In genomic region chr11:131819845-131820244, GRCh38 we compare ENCODE assay signal across 19 cellular contexts.
DNase-seq lines count a peak whose midpoint lies in the region; TF ChIP-seq lines count a peak whose summit lies in the region.
"Had no signal": no experiment of that assay in that cellular context is flagged by ENCODE, and none has a peak within 500 bp of the region (broad histone marks: within the 10 kb centered on the region; RNA-seq: fewer than 3 reads in every experiment).

No MANE protein-coding gene starts in this region.

- H3K9me3 ChIP-seq in neural progenitor cell (ENCODE audit: low read depth) = no peaks in the 10 kb centered on the region
- H3K9me3 ChIP-seq: BE2C; BLaER1 treated with 17β-estradiol and CSF1 and Interleukin-3, amounts not matched to agents 10 nM and 100 nM; HAP-1 had no signal

- H3K36me3 Mint-ChIP-seq in neural progenitor cell = no peaks in the 10 kb centered on the region
- H3K36me3 Mint-ChIP-seq: CD14-positive monocyte; CD8-positive, alpha-beta memory T cell had no signal

- H4K20me1 ChIP-seq in neural progenitor cell (ENCODE audit: low read depth) = no peaks in the 10 kb centered on the region
- H4K20me1 ChIP-seq: BLaER1 treated with 17β-estradiol and CSF1 and Interleukin-3, amounts not matched to agents 10 nM and 100 nM had no signal

- H3K79me2 ChIP-seq in neural progenitor cell (ENCODE audit: low read depth) = no peaks in the 10 kb centered on the region

- H3K36me3 ChIP-seq in neural progenitor cell = no peaks in the 10 kb centered on the region
- H3K36me3 ChIP-seq: BE2C; BLaER1 treated with 17β-estradiol and CSF1 and Interleukin-3, amounts not matched to agents 10 nM and 100 nM; HAP-1 had no signal

- H3K27ac Mint-ChIP-seq in neural progenitor cell = no peak overlapping the region
- H3K27ac Mint-ChIP-seq: CD14-positive monocyte; CD4-positive, alpha-beta T cell; CD8-positive, alpha-beta memory T cell; HFFc6 had no signal

- peaks cover 13% of the 10 kb centered on the region for H3K27me3 Mint-ChIP-seq in neural progenitor cell (ENCODE audit: insufficient read depth, low read depth)
- H3K27me3 Mint-ChIP-seq: CD4-positive, alpha-beta T cell; CD8-positive, alpha-beta memory T cell had no signal

- no peak overlapping the region for H3K4me3 ChIP-seq in neural progenitor cell
- H3K4me3 ChIP-seq: BLaER1 treated with 17β-estradiol and CSF1 and Interleukin-3, amounts not matched to agents 10 nM and 100 nM; HAP-1 had no signal

- H3K9me3 Mint-ChIP-seq in neural progenitor cell = peaks cover 4% of the 10 kb centered on the region
- H3K9me3 Mint-ChIP-seq: CD4-positive, alpha-beta T cell; HFFc6 had no signal

- peak overlapping the region; percentile 19 for H3K4me2 ChIP-seq in neural progenitor cell
- H3K4me2 ChIP-seq: BLaER1 treated with 17β-estradiol and CSF1 and Interleukin-3, amounts not matched to agents 10 nM and 100 nM had no signal

- peaks cover 53% of the 10 kb centered on the region for H3K4me1 Mint-ChIP-seq in neural progenitor cell
- H3K4me1 Mint-ChIP-seq: CD8-positive, alpha-beta memory T cell had no signal

- peaks cover 76% of the 10 kb centered on the region for H3K4me1 ChIP-seq in neural progenitor cell
- H3K4me1 ChIP-seq: BE2C, HAP-1 had no signal

- H2AFZ ChIP-seq in neural progenitor cell (replicated peaks) = no peak overlapping the region

- no peak overlapping the region for H3K9ac ChIP-seq in neural progenitor cell
- H3K9ac ChIP-seq: BLaER1 treated with 17β-estradiol and CSF1 and Interleukin-3, amounts not matched to agents 10 nM and 100 nM had no signal

- DNase-seq in NCI-H1417 (lab: John Stamatoyannopoulos, UW) (peak in 2 of 3 experiments; percentile 52 to 89), NCI-H1417 treated with DMSO at 0.1 percent for 48 hours (lab: John Stamatoyannopoulos, UW) (no peak), NCI-H69 (lab: John Stamatoyannopoulos, UW) (peak; percentile 28), neural progenitor cell (ENCODE audit: low spot score) (no peak), NCI-H345 (lab: John Stamatoyannopoulos, UW) (no peak), GM10266 (ENCODE audit: extremely low spot score) (no peak)
- DNase-seq: BE2C; CD4-positive, alpha-beta T cell; CD8-positive, alpha-beta memory T cell; DMS 273 treated with DMSO at 0.1 percent for 48 hours; DMS79; EL; GDM1; GOT3; HFFc6 had no signal

- H3K4me3 Mint-ChIP-seq in neural progenitor cell = no peak overlapping the region
- H3K4me3 Mint-ChIP-seq: CD14-positive monocyte; CD4-positive, alpha-beta T cell; CD8-positive, alpha-beta memory T cell; HFFc6 had no signal

- no peak overlapping the region for H3K27ac ChIP-seq in neural progenitor cell
- H3K27ac ChIP-seq: 22Rv1; BLaER1 treated with 17β-estradiol and CSF1 and Interleukin-3, amounts not matched to agents 10 nM and 100 nM had no signal

- no peak for TF ChIP-seq CTCF in neural progenitor cell (IDR thresholded peaks at IDR 0.05)
- TF ChIP-seq CTCF in GM10266 (IDR thresholded peaks at IDR 0.05; ENCODE audit: control insufficient read depth, insufficient read depth, low read depth, missing control alignments) = no peak

- no peaks in the 10 kb centered on the region for H3K27me3 ChIP-seq in neural progenitor cell
- H3K27me3 ChIP-seq: BE2C; BLaER1 treated with 17β-estradiol and CSF1 and Interleukin-3, amounts not matched to agents 10 nM and 100 nM had no signal

- peaks cover 18% of the 10 kb centered on the region for H3F3A ChIP-seq in neural progenitor cell (ENCODE audit: low read depth)

Comparison
In these comparisons a context has a peak if more than half of its experiments do, and no peak if none do; other contexts are left out.
1. DNase-seq: peak in NCI-H1417 (2 of 3) and NCI-H69 (single experiment); none in NCI-H1417 treated with DMSO at 0.1 percent for 48 hours (single experiment), neural progenitor cell (single experiment), NCI-H345 (single experiment) and GM10266 (single experiment).